Comparison of ENCODE assay signal across 8 cellular contexts in the genomic region with DNA sequence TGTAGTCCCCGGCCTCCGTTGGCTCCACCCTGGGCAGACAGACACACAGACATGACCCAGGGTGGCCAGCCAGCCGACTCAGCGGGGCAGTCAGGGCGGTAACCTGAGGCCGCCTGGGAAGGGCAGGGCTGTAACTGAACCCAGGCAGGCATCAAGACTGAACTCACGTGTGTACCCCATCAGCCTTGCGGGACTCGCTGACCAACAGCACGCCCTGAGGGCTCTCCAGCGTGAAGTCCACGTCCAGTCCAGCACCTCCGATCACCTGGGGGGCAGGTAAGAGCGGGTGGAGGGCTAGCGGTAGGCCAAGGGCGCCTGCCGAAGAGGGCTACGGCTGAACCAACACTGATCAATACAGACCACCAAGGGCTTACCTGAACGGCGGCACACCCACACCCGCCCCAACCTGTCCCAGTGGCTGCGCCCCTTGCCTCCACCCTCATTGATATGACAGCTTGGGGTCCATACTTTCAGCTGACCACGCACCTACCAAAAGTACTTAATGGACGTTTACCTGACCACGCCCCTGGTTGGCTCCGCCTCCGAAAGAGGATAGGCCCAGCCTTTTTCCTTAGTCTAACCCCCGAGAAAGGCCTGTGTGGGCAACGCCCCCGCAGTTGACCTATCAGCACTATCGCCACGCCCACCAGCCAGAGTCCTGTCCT. TPM values are rescaled to one million over a fixed set of nuclear protein-coding genes. Genes with fewer than 3 reads are reported as not detected.
DNase-seq lines count a peak whose midpoint lies in the region; ATAC-seq and TF ChIP-seq lines count a peak whose summit lies in the region.

No MANE protein-coding gene starts in this region.

- no peak overlapping the region for H3K9ac ChIP-seq in Karpas-422 (ENCODE audit: low read length)
- peak overlapping the region; percentile 44 to 66 for H3K9ac ChIP-seq in colonic mucosa (ENCODE audit: low read depth in 2 of 2, low read length in 2 of 2)

- H3K4me1 Mint-ChIP-seq in Calu3 (ENCODE audit: low read depth, unreplicated experiment) (no peaks in the 10 kb centered on the region), mesothelial cell of epicardium (peaks cover 11% of the 10 kb centered on the region)

- H3K4me2 ChIP-seq in Karpas-422 (ENCODE audit: low read depth, low read length, poor library complexity, severe bottlenecking) = no peak overlapping the region

- intact Hi-C loops in Calu3 (cut with micrococcal nuclease; ENCODE audit: unreplicated experiment) = no loop called here
- intact Hi-C loops in colonic mucosa (cut with DNase I) = no loop called here

- H3K27ac Mint-ChIP-seq in Calu3 (ENCODE audit: unreplicated experiment) (peak overlapping the region; percentile 85), mesothelial cell of epicardium (peak overlapping the region; percentile 99)

- no peak for ATAC-seq in HG03342 (IDR thresholded peaks at IDR 0.05; ENCODE audit: unreplicated experiment)

- H3K27me3 Mint-ChIP-seq in Calu3 (ENCODE audit: unreplicated experiment) (no peaks in the 10 kb centered on the region), mesothelial cell of epicardium (ENCODE audit: low read depth) (no peaks in the 10 kb centered on the region)

- no peaks in the 10 kb centered on the region for H3K9me2 ChIP-seq in Karpas-422 (replicated peaks; ENCODE audit: insufficient read depth, low read length)

- H3K9me3 Mint-ChIP-seq in Calu3 (ENCODE audit: low read depth, unreplicated experiment) (peaks cover 2% of the 10 kb centered on the region), mesothelial cell of epicardium (peaks cover 12% of the 10 kb centered on the region)

- no peaks in the 10 kb centered on the region for H3K79me2 ChIP-seq in Karpas-422 (ENCODE audit: low read length)

- DNase-seq in Calu3 = no peak
- no peak for DNase-seq in Karpas-422
- DNase-seq in colonic mucosa = no peak
- no peak for DNase-seq in mesothelial cell of epicardium (ENCODE audit: low spot score in 2 of 2, unreplicated experiment in 2 of 2)
- DNase-seq in AG08396 (ENCODE audit: low spot score) = no peak
- DNase-seq in G401 (ENCODE audit: low spot score) = no peak
- DNase-seq in stimulated activated naive CD4-positive, alpha-beta T cell treated with Interleukin-2 at 50 U/mL for 16 hours (lab: John Stamatoyannopoulos, UW) = no peak

- in situ Hi-C loops in G401 (cut with HindIII; ENCODE audit: low sequenced_read_pairs) = no loop called here

- H3K36me3 Mint-ChIP-seq in Calu3 (ENCODE audit: insufficient read depth, unreplicated experiment) (peaks cover 46% of the 10 kb centered on the region), mesothelial cell of epicardium (peaks cover 6% of the 10 kb centered on the region)

- TF ChIP-seq CTCF in Calu3 (IDR thresholded peaks at IDR 0.05; ENCODE audit: unreplicated experiment) (no peak), colonic mucosa (IDR thresholded peaks at IDR 0.05) (no peak), mesothelial cell of epicardium (IDR thresholded peaks at IDR 0.05; ENCODE audit: unreplicated experiment) (no peak)

- H3K36me3 ChIP-seq in Karpas-422 (ENCODE audit: insufficient read depth, low read length) (no peaks in the 10 kb centered on the region; the same call in 1 of the 2 replicates), colonic mucosa (no peaks in the 10 kb centered on the region)

- CTCF ChIA-PET in Calu3 (lab: Charles Lee) = interaction anchor here (1.0 to 1.8 kb wide), 6 partner anchors 11 to 118 kb away, joined by 3 to 21 read pairs (median 5); partner anchors contain the start of genes CARM1 and DNM2

- H3K27ac ChIP-seq in Karpas-422 (ENCODE audit: low read length) = no peak overlapping the region
- peak overlapping the region; percentile 85 for H3K27ac ChIP-seq in colonic mucosa

- H2AFZ ChIP-seq in Karpas-422 (ENCODE audit: low read length) = no peak overlapping the region

- no peaks in the 10 kb centered on the region for H3K27me3 ChIP-seq in Karpas-422 (ENCODE audit: low read length)
- no peaks in the 10 kb centered on the region for H3K27me3 ChIP-seq in colonic mucosa

- H3K4me1 ChIP-seq in Karpas-422 (ENCODE audit: low read length) (peaks cover 32% of the 10 kb centered on the region), colonic mucosa (no peaks in the 10 kb centered on the region)

- BruUV-seq in Calu3 (replicated peaks; lab: Mats Ljungman, UMichigan) = no TSS peak

- H3K9me3 ChIP-seq in Karpas-422 (ENCODE audit: low read length) (peaks cover 5% of the 10 kb centered on the region; the same call in 1 of the 2 replicates), colonic mucosa (no peaks in the 10 kb centered on the region)

- H3K4me3 Mint-ChIP-seq in Calu3 (ENCODE audit: low read depth, unreplicated experiment) (peak overlapping the region; percentile 80), mesothelial cell of epicardium (peak overlapping the region; percentile 90)

- H3K4me3 ChIP-seq in Karpas-422 (ENCODE audit: low read length) = peak overlapping the region; percentile 27; the same call in 1 of the 2 replicates
- peak overlapping the region; percentile 6 for H3K4me3 ChIP-seq in colonic mucosa

- H4K20me1 ChIP-seq in Karpas-422 (ENCODE audit: insufficient read depth, low read depth, low read length) = no peaks in the 10 kb centered on the region

RNA-seq across cellular contexts. Expression of gene TMED1, which starts 0.8 kb away (rescaled TPM):
- 20.7 and 22.6 TPM in 2 replicates for total RNA-seq in Calu3 (2022)
- total RNA-seq in Karpas-422 (2014; rRNA removed; shearing (Covaris generic); ENCODE audit: low replicate concordance) = 10.2 and 24.4 TPM in 2 replicates
- 10 to 100 TPM; 21.2 to 22.5 TPM for total RNA-seq in colonic mucosa
- 30.0 to 35.0 TPM (median 30.9 TPM) in 3 replicates for total RNA-seq in mesothelial cell of epicardium
- total RNA-seq in G401 (2014; rRNA removed; shearing (Covaris generic)) = 62.9 and 74.7 TPM in 2 replicates

RNA-seq across cellular contexts. Expression of gene C19orf38, which starts 13.0 kb away (rescaled TPM):
- total RNA-seq in Calu3 (2022) (0.51 TPM in 1 of 2 replicates, not detected in the other), colonic mucosa (1 to 10 TPM in 1 of 2 donors, under 1 TPM in 1; 0.77 to 1.5 TPM), mesothelial cell of epicardium (2.0 to 2.5 TPM (median 2.3 TPM) in 3 replicates)
- 6.1 and 12.9 TPM in 2 replicates for total RNA-seq in Karpas-422 (2014; rRNA removed; shearing (Covaris generic); ENCODE audit: low replicate concordance)
- not detected in 2 replicates for total RNA-seq in G401 (2014; rRNA removed; shearing (Covaris generic))

RNA-seq across cellular contexts. Expression of gene CARM1, which starts 36.1 kb away (rescaled TPM):
- 29.1 and 32.8 TPM in 2 replicates for total RNA-seq in Calu3 (2022)
- 32.7 and 38.2 TPM in 2 replicates for total RNA-seq in Karpas-422 (2014; rRNA removed; shearing (Covaris generic); ENCODE audit: low replicate concordance)
- 10 to 100 TPM; 53.3 to 75.9 TPM for total RNA-seq in colonic mucosa
- 71.4 to 78.0 TPM (median 76.4 TPM) in 3 replicates for total RNA-seq in mesothelial cell of epicardium
- total RNA-seq in G401 (2014; rRNA removed; shearing (Covaris generic)) = 41.8 and 54.2 TPM in 2 replicates
